1 cellular context compared by ENCODE assay signal in the genomic region with DNA sequence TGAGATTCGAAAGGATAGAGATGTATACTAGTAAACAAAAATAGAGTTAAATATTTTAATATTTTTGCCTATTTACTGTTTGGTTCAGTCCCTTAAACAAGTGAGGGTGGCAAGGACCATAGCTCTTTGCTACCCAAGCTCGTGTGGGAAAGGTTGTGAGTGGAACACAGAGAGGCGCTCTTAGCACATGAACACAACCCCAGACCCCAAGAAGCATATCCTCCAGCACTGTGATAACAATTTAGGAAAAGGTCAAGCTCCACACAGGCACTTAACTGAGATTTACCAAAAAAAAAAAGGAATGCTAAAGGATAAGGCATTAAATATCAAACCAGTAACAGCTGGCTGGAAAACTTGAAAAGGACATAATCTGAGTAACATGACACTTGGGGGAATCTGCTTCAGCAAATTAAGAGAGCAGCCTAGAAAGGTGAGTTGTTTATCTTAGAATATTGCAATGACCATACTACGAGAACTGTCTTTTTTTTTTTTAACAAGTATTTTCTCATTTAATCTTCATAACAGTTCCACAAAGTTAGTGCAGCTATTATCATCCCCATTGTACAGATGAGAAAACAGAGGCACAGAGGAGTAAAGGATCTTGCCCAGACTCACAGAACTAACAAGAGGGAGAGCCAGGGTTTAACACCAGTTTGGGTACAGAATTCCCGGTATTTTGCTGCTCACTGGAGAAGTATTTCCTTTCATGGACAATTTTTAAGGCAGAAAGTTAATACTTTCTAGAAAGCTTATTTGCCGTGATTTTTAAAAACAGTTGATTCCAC.
TF ChIP-seq lines count a peak whose summit lies in the region.

No MANE protein-coding gene starts in this region.

TF ChIP-seq in SK-N-SH treated with all-trans-retinoic acid at 6 μM for 48 hours, 23 proteins besides CTCF, POLR2A, EP300 and RAD21 (continued from another document):
- TF ChIP-seq, protein P1, sequence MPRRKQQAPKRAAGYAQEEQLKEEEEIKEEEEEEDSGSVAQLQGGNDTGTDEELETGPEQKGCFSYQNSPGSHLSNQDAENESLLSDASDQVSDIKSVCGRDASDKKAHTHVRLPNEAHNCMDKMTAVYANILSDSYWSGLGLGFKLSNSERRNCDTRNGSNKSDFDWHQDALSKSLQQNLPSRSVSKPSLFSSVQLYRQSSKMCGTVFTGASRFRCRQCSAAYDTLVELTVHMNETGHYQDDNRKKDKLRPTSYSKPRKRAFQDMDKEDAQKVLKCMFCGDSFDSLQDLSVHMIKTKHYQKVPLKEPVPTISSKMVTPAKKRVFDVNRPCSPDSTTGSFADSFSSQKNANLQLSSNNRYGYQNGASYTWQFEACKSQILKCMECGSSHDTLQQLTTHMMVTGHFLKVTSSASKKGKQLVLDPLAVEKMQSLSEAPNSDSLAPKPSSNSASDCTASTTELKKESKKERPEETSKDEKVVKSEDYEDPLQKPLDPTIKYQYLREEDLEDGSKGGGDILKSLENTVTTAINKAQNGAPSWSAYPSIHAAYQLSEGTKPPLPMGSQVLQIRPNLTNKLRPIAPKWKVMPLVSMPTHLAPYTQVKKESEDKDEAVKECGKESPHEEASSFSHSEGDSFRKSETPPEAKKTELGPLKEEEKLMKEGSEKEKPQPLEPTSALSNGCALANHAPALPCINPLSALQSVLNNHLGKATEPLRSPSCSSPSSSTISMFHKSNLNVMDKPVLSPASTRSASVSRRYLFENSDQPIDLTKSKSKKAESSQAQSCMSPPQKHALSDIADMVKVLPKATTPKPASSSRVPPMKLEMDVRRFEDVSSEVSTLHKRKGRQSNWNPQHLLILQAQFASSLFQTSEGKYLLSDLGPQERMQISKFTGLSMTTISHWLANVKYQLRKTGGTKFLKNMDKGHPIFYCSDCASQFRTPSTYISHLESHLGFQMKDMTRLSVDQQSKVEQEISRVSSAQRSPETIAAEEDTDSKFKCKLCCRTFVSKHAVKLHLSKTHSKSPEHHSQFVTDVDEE (CRISPR knock-in tag; IDR thresholded peaks at IDR 0.05), result no peak
- TF ChIP-seq BACH2 (CRISPR knock-in tag; IDR thresholded peaks at IDR 0.05; ENCODE audit: borderline replicate concordance), result no peak
- no peak for TF ChIP-seq CSDC2 (CRISPR knock-in tag; IDR thresholded peaks at IDR 0.05)
- TF ChIP-seq, protein P2, sequence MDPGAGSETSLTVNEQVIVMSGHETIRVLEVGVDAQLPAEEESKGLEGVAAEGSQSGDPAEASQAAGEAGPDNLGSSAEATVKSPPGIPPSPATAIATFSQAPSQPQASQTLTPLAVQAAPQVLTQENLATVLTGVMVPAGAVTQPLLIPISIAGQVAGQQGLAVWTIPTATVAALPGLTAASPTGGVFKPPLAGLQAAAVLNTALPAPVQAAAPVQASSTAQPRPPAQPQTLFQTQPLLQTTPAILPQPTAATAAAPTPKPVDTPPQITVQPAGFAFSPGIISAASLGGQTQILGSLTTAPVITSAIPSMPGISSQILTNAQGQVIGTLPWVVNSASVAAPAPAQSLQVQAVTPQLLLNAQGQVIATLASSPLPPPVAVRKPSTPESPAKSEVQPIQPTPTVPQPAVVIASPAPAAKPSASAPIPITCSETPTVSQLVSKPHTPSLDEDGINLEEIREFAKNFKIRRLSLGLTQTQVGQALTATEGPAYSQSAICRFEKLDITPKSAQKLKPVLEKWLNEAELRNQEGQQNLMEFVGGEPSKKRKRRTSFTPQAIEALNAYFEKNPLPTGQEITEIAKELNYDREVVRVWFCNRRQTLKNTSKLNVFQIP (CRISPR knock-in tag; IDR thresholded peaks at IDR 0.05; ENCODE audit: borderline replicate concordance, low read depth), result no peak
- TF ChIP-seq ZNF565 (CRISPR knock-in tag; conservative IDR thresholded peaks at IDR 0.05; ENCODE audit: low read depth), result no peak
- TF ChIP-seq ZFP3 (CRISPR knock-in tag; IDR thresholded peaks at IDR 0.05), result no peak
- TF ChIP-seq, protein P3, sequence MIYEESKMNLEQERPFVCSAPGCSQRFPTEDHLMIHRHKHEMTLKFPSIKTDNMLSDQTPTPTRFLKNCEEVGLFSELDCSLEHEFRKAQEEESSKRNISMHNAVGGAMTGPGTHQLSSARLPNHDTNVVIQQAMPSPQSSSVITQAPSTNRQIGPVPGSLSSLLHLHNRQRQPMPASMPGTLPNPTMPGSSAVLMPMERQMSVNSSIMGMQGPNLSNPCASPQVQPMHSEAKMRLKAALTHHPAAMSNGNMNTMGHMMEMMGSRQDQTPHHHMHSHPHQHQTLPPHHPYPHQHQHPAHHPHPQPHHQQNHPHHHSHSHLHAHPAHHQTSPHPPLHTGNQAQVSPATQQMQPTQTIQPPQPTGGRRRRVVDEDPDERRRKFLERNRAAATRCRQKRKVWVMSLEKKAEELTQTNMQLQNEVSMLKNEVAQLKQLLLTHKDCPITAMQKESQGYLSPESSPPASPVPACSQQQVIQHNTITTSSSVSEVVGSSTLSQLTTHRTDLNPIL (CRISPR knock-in tag; IDR thresholded peaks at IDR 0.05; ENCODE audit: low read depth), result no peak
- TF ChIP-seq ZNF8 (CRISPR knock-in tag; IDR thresholded peaks at IDR 0.05), result no peak
- TF ChIP-seq OSR1 (CRISPR knock-in tag; IDR thresholded peaks at IDR 0.05), result no peak
- TF ChIP-seq ZFP30 (CRISPR knock-in tag; IDR thresholded peaks at IDR 0.05), result no peak
- TF ChIP-seq SNAI2 (CRISPR knock-in tag; IDR thresholded peaks at IDR 0.05), result no peak
